In the genomic region with DNA sequence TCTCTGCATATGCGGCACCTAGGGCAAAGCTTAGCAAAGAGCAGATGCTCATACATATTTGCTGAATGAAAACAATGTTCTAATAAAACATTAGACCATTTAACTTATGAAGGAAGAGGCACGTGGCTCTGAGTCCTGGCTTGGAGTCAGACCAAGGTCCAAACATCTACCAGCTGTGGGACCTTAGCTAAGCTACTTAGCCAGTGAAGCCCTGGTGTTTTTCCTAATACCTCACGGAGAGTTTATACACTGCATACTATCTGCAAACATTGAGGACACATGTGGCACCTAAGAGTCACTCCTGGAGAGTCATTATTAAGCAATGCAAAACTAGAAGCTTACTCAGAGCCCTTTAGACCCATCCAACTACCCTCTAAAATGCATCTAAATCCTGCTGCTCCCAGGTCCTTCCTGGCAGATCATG, we compare ENCODE assay signal across 9 cellular contexts. TPM values are rescaled to one million over a fixed set of nuclear protein-coding genes. Genes with fewer than 3 reads are reported as not detected.
DNase-seq lines count a peak whose midpoint lies in the region; ATAC-seq and TF ChIP-seq lines count a peak whose summit lies in the region.
"Had no signal": no experiment of that assay in that cellular context is flagged by ENCODE, and none has a peak within 500 bp of the region (broad histone marks: within the 10 kb centered on the region; RNA-seq: fewer than 3 reads in every experiment).

No MANE protein-coding gene starts in this region.

- H3K27me3 ChIP-seq in left lung, result no peaks in the 10 kb centered on the region
- H3K27me3 ChIP-seq in stomach, result no peaks in the 10 kb centered on the region
- no peaks in the 10 kb centered on the region for H3K27me3 ChIP-seq in suprapubic skin
- no peaks in the 10 kb centered on the region for H3K27me3 ChIP-seq in GM23338 (ENCODE audit: insufficient read depth)
- H3K27me3 ChIP-seq in brain microvascular endothelial cell (replicated peaks), result no peaks in the 10 kb centered on the region
- H3K27me3 ChIP-seq: neutrophil had no signal

- peaks cover 79% of the 10 kb centered on the region for H3K4me1 Mint-ChIP-seq in chondrocyte (ENCODE audit: low read depth)
- H3K4me1 Mint-ChIP-seq in GM23338, result peaks cover 12% of the 10 kb centered on the region

- no peak overlapping the region for H2AFZ ChIP-seq in GM23338

- H3F3A ChIP-seq in GM23338 (replicated peaks; ENCODE audit: low read depth), result no peaks in the 10 kb centered on the region

- H4K20me1 ChIP-seq in GM23338 (replicated peaks; ENCODE audit: insufficient read depth), result no peaks in the 10 kb centered on the region

- H3K9me3 Mint-ChIP-seq in chondrocyte (ENCODE audit: low read depth), result no peaks in the 10 kb centered on the region
- no peaks in the 10 kb centered on the region for H3K9me3 Mint-ChIP-seq in GM23338

- WGBS in stomach, 5 donors, result 16 to 27% (median 22%) methylated on average over 3 of the region's 3 CpGs
- WGBS in suprapubic skin, result 49% methylated on average over 3 of the region's 3 CpGs

- no peaks in the 10 kb centered on the region for H3K9me2 ChIP-seq in GM23338 (ENCODE audit: insufficient read depth)

- TF ChIP-seq POLR2A in stomach (IDR thresholded peaks at IDR 0.05), result no peak
- TF ChIP-seq POLR2A in suprapubic skin (IDR thresholded peaks at IDR 0.05), result no peak

- H3K36me3 ChIP-seq in left lung (no peaks in the 10 kb centered on the region), stomach (no peaks in the 10 kb centered on the region), suprapubic skin (no peaks in the 10 kb centered on the region), GM23338 (ENCODE audit: insufficient read depth) (no peaks in the 10 kb centered on the region), brain microvascular endothelial cell (replicated peaks) (no peaks in the 10 kb centered on the region)
- H3K36me3 ChIP-seq: neutrophil had no signal

- TF ChIP-seq EP300 in stomach (IDR thresholded peaks at IDR 0.05), result no peak
- TF ChIP-seq EP300 in suprapubic skin (IDR thresholded peaks at IDR 0.05), result no peak

- H3K27ac ChIP-seq in left lung (no peak overlapping the region), stomach (peak overlapping the region in 4 of 5 donors; percentile 39 to 75 (median 62)), suprapubic skin (no peak overlapping the region), GM23338 (ENCODE audit: low read depth) (no peak overlapping the region), brain microvascular endothelial cell (no peak overlapping the region)
- H3K27ac ChIP-seq: neutrophil had no signal

- no peak for TF ChIP-seq CTCF in chondrocyte (IDR thresholded peaks at IDR 0.05)
- no peak for TF ChIP-seq CTCF in left lung (IDR thresholded peaks at IDR 0.05)
- TF ChIP-seq CTCF in stomach (IDR thresholded peaks at IDR 0.05), result no peak
- TF ChIP-seq CTCF in suprapubic skin (IDR thresholded peaks at IDR 0.05), result no peak
- TF ChIP-seq CTCF in GM23338 (conservative IDR thresholded peaks at IDR 0.05; ENCODE audit: low read depth in 2 of 2), result no peak
- no peak for TF ChIP-seq CTCF in brain microvascular endothelial cell (IDR thresholded peaks at IDR 0.05; ENCODE audit: low read depth, low read length, missing control alignments)

- DNase-seq in HT-29 (ENCODE audit: low spot score) (peak; percentile 30), chondrocyte (ENCODE audit: low spot score) (no peak), left lung (no peak), stomach (peak; percentile 60), suprapubic skin (ENCODE audit: low spot score in 2 of 2) (no peak), GM23338 (ENCODE audit: low spot score) (no peak), brain microvascular endothelial cell (no peak), COLO668 (lab: John Stamatoyannopoulos, UW; ENCODE audit: unreplicated experiment) (no peak)

- intact Hi-C loops in left lung (cut with DNase I) (no loop called here), stomach (cut with DNase I; ENCODE audit: low total_unique reads) (no loop called here)

- H3K4me2 ChIP-seq in GM23338, result no peak overlapping the region

- H3K9me3 ChIP-seq in left lung (no peaks in the 10 kb centered on the region), stomach (no peaks in the 10 kb centered on the region), suprapubic skin (no peaks in the 10 kb centered on the region)
- H3K9me3 ChIP-seq: neutrophil had no signal

- ATAC-seq in left lung, result peak; percentile 72
- ATAC-seq in GM23338, result no peak

- H3K36me3 Mint-ChIP-seq in chondrocyte (ENCODE audit: low read depth) (no peaks in the 10 kb centered on the region), GM23338 (ENCODE audit: low read depth) (no peaks in the 10 kb centered on the region)

- H3K4me1 ChIP-seq in left lung, result peaks cover 0 to 28% of the 10 kb centered on the region in 2 donors
- H3K4me1 ChIP-seq in stomach, result peaks cover 3 to 73% (median 40%) of the 10 kb centered on the region in 4 donors
- H3K4me1 ChIP-seq in suprapubic skin, result peaks cover 9% of the 10 kb centered on the region
- H3K4me1 ChIP-seq in GM23338 (ENCODE audit: insufficient read depth), result peaks cover 4% of the 10 kb centered on the region; the same call in 1 of the 2 replicates

- H3K27me3 Mint-ChIP-seq in chondrocyte (ENCODE audit: low read depth) (no peaks in the 10 kb centered on the region), GM23338 (ENCODE audit: insufficient read depth, low read depth, poor library complexity) (peaks cover 3% of the 10 kb centered on the region)

- H3K27ac Mint-ChIP-seq in chondrocyte (ENCODE audit: unreplicated experiment) (peak overlapping the region; percentile 72), GM23338 (no peak overlapping the region)

- in situ Hi-C loops in brain microvascular endothelial cell (cut with HindIII; ENCODE audit: low pct_ligation_motif_present, low sequenced_read_pairs), result loop anchor here (25.0 kb wide), 1 partner anchor 175 kb away; no protein-coding TSS in a partner anchor

- H3K4me3 ChIP-seq in left lung (no peak overlapping the region), stomach (no peak overlapping the region), suprapubic skin (no peak overlapping the region), GM23338 (no peak overlapping the region), brain microvascular endothelial cell (ENCODE audit: low read depth, low read length) (no peak overlapping the region)

- peak overlapping the region; percentile 29 for H3K4me3 Mint-ChIP-seq in chondrocyte (ENCODE audit: unreplicated experiment)
- no peak overlapping the region for H3K4me3 Mint-ChIP-seq in GM23338

- H3K79me2 ChIP-seq in GM23338 (replicated peaks; ENCODE audit: insufficient read depth), result no peaks in the 10 kb centered on the region

TF ChIP-seq in GM23338, 12 proteins besides CTCF, POLR2A, EP300 and RAD21:
- no peak for TF ChIP-seq NANOG (IDR thresholded peaks at IDR 0.05; ENCODE audit: borderline replicate concordance)
- TF ChIP-seq, protein P1, sequence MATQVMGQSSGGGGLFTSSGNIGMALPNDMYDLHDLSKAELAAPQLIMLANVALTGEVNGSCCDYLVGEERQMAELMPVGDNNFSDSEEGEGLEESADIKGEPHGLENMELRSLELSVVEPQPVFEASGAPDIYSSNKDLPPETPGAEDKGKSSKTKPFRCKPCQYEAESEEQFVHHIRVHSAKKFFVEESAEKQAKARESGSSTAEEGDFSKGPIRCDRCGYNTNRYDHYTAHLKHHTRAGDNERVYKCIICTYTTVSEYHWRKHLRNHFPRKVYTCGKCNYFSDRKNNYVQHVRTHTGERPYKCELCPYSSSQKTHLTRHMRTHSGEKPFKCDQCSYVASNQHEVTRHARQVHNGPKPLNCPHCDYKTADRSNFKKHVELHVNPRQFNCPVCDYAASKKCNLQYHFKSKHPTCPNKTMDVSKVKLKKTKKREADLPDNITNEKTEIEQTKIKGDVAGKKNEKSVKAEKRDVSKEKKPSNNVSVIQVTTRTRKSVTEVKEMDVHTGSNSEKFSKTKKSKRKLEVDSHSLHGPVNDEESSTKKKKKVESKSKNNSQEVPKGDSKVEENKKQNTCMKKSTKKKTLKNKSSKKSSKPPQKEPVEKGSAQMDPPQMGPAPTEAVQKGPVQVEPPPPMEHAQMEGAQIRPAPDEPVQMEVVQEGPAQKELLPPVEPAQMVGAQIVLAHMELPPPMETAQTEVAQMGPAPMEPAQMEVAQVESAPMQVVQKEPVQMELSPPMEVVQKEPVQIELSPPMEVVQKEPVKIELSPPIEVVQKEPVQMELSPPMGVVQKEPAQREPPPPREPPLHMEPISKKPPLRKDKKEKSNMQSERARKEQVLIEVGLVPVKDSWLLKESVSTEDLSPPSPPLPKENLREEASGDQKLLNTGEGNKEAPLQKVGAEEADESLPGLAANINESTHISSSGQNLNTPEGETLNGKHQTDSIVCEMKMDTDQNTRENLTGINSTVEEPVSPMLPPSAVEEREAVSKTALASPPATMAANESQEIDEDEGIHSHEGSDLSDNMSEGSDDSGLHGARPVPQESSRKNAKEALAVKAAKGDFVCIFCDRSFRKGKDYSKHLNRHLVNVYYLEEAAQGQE (IDR thresholded peaks at IDR 0.05; ENCODE audit: unreplicated experiment), result no peak
- TF ChIP-seq JUNB (IDR thresholded peaks at IDR 0.05; ENCODE audit: unreplicated experiment), result no peak
- TF ChIP-seq, protein P2, sequence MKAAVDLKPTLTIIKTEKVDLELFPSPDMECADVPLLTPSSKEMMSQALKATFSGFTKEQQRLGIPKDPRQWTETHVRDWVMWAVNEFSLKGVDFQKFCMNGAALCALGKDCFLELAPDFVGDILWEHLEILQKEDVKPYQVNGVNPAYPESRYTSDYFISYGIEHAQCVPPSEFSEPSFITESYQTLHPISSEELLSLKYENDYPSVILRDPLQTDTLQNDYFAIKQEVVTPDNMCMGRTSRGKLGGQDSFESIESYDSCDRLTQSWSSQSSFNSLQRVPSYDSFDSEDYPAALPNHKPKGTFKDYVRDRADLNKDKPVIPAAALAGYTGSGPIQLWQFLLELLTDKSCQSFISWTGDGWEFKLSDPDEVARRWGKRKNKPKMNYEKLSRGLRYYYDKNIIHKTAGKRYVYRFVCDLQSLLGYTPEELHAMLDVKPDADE (IDR thresholded peaks at IDR 0.05), result no peak
- TF ChIP-seq POLR2AphosphoS5 (IDR thresholded peaks at IDR 0.05; ENCODE audit: low read depth), result no peak
- TF ChIP-seq STAT1 (IDR thresholded peaks at IDR 0.05; ENCODE audit: unreplicated experiment), result no peak
- TF ChIP-seq CREB1 (CRISPR knock-in tag; IDR thresholded peaks at IDR 0.05; ENCODE audit: low read depth), result no peak

RNA-seq across cellular contexts. Expression of a gene that starts 9.0 kb away (rescaled TPM):
- total RNA-seq in HT-29 (2014; rRNA removed; shearing (Covaris generic)), result 15.4 and 17.0 TPM in 2 replicates
- total RNA-seq in chondrocyte (70.0 to 131 TPM (median 70.9 TPM) in 3 replicates), left lung (10 to 100 TPM; 22.4 to 35.7 TPM), stomach (10 to 100 TPM in 4 of 5 donors, 1 to 10 TPM in 1; 5.5 to 39.8 (median 14.7) TPM), suprapubic skin (10 to 100 TPM; 12.0 to 26.4 (median 22.4) TPM)
- polyA plus RNA-seq in stomach (10 to 100 TPM in 1 of 3 donors, 1 to 10 TPM in 2; 4.9 to 10.8 (median 5.1) TPM), GM23338 (2016; fragmentation: Nextera tagmentation; extraction: Ambion mirVana) (1.3 and 1.8 TPM in 2 replicates)
- total RNA-seq in GM23338 (2014; rRNA removed; shearing (Covaris generic)), result 3.4 and 3.6 TPM in 2 replicates

Comparison
In these comparisons a context has a peak if more than half of its experiments do, and no peak if none do; other contexts are left out.
1. DNase-seq: peak in HT-29 (single experiment) and stomach (single experiment); none in chondrocyte (single experiment), left lung (0 of 2), suprapubic skin (0 of 2), GM23338 (single experiment), brain microvascular endothelial cell (single experiment) and COLO668 (single experiment).
2. H3K27ac ChIP-seq: peak in stomach (4 of 5); none in left lung (0 of 2), suprapubic skin (single experiment), GM23338 (single experiment) and brain microvascular endothelial cell (single experiment).